ENCODE assay signal across 29 cellular contexts in the genomic region with DNA sequence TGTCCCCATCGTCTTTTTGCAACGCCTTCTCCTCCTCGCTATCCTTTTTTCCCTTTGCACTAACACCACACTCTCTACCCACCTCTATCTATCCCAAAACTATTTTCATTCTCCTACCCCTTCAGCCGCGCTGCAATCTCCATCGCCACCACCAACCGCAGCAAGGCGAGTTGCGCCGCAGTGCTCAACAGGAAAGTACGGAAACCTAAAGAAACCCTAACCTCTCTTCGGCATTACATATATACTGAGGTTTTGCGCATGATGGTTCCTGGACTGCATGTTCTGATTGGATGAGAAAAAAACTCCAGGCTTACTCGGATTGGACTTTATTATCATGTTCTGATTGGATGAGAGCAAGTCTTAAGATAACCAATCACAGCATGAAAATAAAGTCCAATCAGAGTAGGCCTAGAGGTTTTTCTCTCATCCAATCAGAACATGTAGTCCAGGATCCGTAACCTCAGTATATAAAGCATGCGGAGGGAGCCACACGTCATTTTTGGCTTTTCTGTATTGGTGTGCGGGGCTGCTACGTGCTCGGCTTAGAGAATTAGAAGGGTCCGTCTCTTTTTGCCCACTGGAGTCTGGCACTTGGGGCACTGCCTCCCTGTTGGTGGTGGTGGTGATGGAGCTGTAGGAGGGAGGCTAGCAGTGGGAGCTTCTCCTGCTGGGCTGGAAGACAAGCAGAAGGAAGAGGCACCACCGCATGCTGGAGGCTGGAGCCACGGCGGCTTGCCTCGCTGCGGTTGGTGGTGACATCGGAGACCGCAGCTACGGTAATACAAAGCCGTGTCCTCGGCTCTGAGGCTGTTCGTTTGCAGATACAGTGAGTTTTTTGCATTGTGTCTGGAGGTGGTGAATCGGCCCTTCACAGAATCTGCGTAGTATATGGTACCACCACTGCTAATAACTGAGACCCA.
"Had no signal": no experiment of that assay in that cellular context is flagged by ENCODE, and none has a peak within 500 bp of the region (broad histone marks: within the 10 kb centered on the region; RNA-seq: fewer than 3 reads in every experiment).

No MANE protein-coding gene starts in this region.

- H3K9ac ChIP-seq: parathyroid adenoma had no signal

- ATAC-seq: left colon; left lung; lower lobe of right lung; naive thymus-derived CD8-positive, alpha-beta T cell; psoas muscle; right lobe of liver; stimulated activated memory B cell treated with anti-CD40 and anti-IgM and Interleukin-4, amounts not matched to agents 10 μg/mL and 1 μg/mL and 100 μg/mL, for 72 hours; stimulated activated naive CD8-positive, alpha-beta T cell treated with anti-CD3 and anti-CD28 coated beads, Interleukin-15, amount 100 ng/mL, for 72 hours had no signal

- H3K36me3 Mint-ChIP-seq: immature natural killer cell; naive thymus-derived CD8-positive, alpha-beta T cell had no signal

- H3K4me3 ChIP-seq: left lung, lower lobe of right lung, psoas muscle, right atrium auricular region, right lobe of liver, smooth muscle cell, thyroid gland, transverse colon, upper lobe of left lung had no signal

- H3K27ac ChIP-seq: left lung, lower lobe of right lung, neutrophil, parathyroid adenoma, psoas muscle, right atrium auricular region, right lobe of liver, thyroid gland, transverse colon, upper lobe of left lung had no signal

- H2AFZ ChIP-seq: parathyroid adenoma had no signal

- H3K27ac Mint-ChIP-seq: immature natural killer cell; naive thymus-derived CD8-positive, alpha-beta T cell; nephron; stimulated activated memory B cell treated with anti-CD40 and anti-IgM and Interleukin-4, amounts not matched to agents 10 μg/mL and 1 μg/mL and 100 μg/mL, for 72 hours; stimulated activated naive CD8-positive, alpha-beta T cell treated with anti-CD3 and anti-CD28 coated beads, Interleukin-15, amount 100 ng/mL, for 72 hours had no signal

- H3K36me3 ChIP-seq: left lung, lower lobe of right lung, neutrophil, right atrium auricular region, right lobe of liver, thyroid gland, transverse colon, upper lobe of left lung had no signal

- H3K4me1 ChIP-seq: left lung, lower lobe of right lung, parathyroid adenoma, psoas muscle, right atrium auricular region, right lobe of liver, thyroid gland, transverse colon, upper lobe of left lung had no signal

- H3K4me3 Mint-ChIP-seq: immature natural killer cell; naive thymus-derived CD8-positive, alpha-beta T cell; nephron; neural crest cell; stimulated activated memory B cell treated with anti-CD40 and anti-IgM and Interleukin-4, amounts not matched to agents 10 μg/mL and 1 μg/mL and 100 μg/mL, for 72 hours; stimulated activated naive CD8-positive, alpha-beta T cell treated with anti-CD3 and anti-CD28 coated beads, Interleukin-15, amount 100 ng/mL, for 72 hours had no signal

- H3K9me3 ChIP-seq: left lung, lower lobe of right lung, neutrophil, psoas muscle, right atrium auricular region, right lobe of liver, thyroid gland, transverse colon, upper lobe of left lung had no signal

- DNase-seq: hypothalamus; immature natural killer cell; kidney; left colon; left lung; lower lobe of right lung; mammary epithelial cell; mesenchymal stem cell; naive thymus-derived CD8-positive, alpha-beta T cell; occipital lobe; psoas muscle; right lobe of liver; stimulated activated CD4-positive, alpha-beta T cell treated with anti-CD3 and anti-CD28 coated beads, Interleukin-1b, Interleukin-23, amount 100 ng/mL, for 48 hours; stimulated activated CD4-positive, alpha-beta T cell treated with anti-CD3 and anti-CD28 coated beads, Interleukin-2, amount 100 ng/mL, for 48 hours; stimulated activated CD4-positive, alpha-beta T cell treated with anti-CD3 and anti-CD28 coated beads, Interleukin-4, amount 100 ng/mL, for 4 hours; stimulated activated CD8-positive, alpha-beta memory T cell treated with anti-CD3 and anti-CD28 coated beads, Interleukin-4, amount 100 ng/mL, for 48 hours; stimulated activated naive CD4-positive, alpha-beta T cell treated with Interleukin-2 at 50 U/mL for 16 hours; stimulated activated naive CD8-positive, alpha-beta T cell treated with anti-CD3 and anti-CD28 coated beads, Interleukin-15, amount 100 ng/mL, for 72 hours; substantia nigra; thyroid gland; transverse colon had no signal

- H3K9me3 Mint-ChIP-seq: stimulated activated naive CD8-positive, alpha-beta T cell treated with anti-CD3 and anti-CD28 coated beads, Interleukin-15, amount 100 ng/mL, for 72 hours had no signal

- H3K4me1 Mint-ChIP-seq: immature natural killer cell; naive thymus-derived CD8-positive, alpha-beta T cell; nephron; neural crest cell; stimulated activated memory B cell treated with anti-CD40 and anti-IgM and Interleukin-4, amounts not matched to agents 10 μg/mL and 1 μg/mL and 100 μg/mL, for 72 hours; stimulated activated naive CD8-positive, alpha-beta T cell treated with anti-CD3 and anti-CD28 coated beads, Interleukin-15, amount 100 ng/mL, for 72 hours had no signal

- H3K4me2 ChIP-seq: smooth muscle cell had no signal

- H3K27me3 ChIP-seq: left lung, neutrophil, right atrium auricular region, right lobe of liver, thyroid gland, transverse colon, upper lobe of left lung had no signal
